ENCODE assay signal across 13 cellular contexts in genomic region chr11:1939006-1939626, GRCh38. TPM values are rescaled to one million over a fixed set of nuclear protein-coding genes. Genes with fewer than 3 reads are reported as not detected.
DNase-seq lines count a peak whose midpoint lies in the region; ATAC-seq, FAIRE-seq and TF ChIP-seq lines count a peak whose summit lies in the region.
"Had no signal": no experiment of that assay in that cellular context is flagged by ENCODE, and none has a peak within 500 bp of the region (broad histone marks: within the 10 kb centered on the region; RNA-seq: fewer than 3 reads in every experiment).

No MANE protein-coding gene starts in this region.

- peaks cover 7% of the 10 kb centered on the region for H3K4me1 Mint-ChIP-seq in CD8-positive, alpha-beta T cell (ENCODE audit: low read depth)
- no peaks in the 10 kb centered on the region for H3K4me1 Mint-ChIP-seq in progenitor cell of endocrine pancreas (ENCODE audit: low read depth)

- no peaks in the 10 kb centered on the region for H3K9me2 ChIP-seq in hepatocyte (replicated peaks; ENCODE audit: insufficient read depth)

- no peaks in the 10 kb centered on the region for H3K27me3 Mint-ChIP-seq in CD8-positive, alpha-beta T cell (ENCODE audit: low read depth)
- H3K27me3 Mint-ChIP-seq in progenitor cell of endocrine pancreas: peaks cover 12% of the 10 kb centered on the region
- H3K27me3 Mint-ChIP-seq: central memory CD8-positive, alpha-beta T cell had no signal

- peak; percentile 58 for ATAC-seq in CD8-positive, alpha-beta T cell
- no peak for ATAC-seq in GM19351 (IDR thresholded peaks at IDR 0.05; ENCODE audit: unreplicated experiment)

- no peaks in the 10 kb centered on the region for H4K20me1 ChIP-seq in hepatocyte (ENCODE audit: insufficient read depth, poor library complexity, severe bottlenecking)

- CTCF ChIA-PET in CD8-positive, alpha-beta T cell (lab: Charles Lee): interaction anchor here (1.7 kb wide), 1 partner anchor 57 kb away, joined by 6 read pairs; no protein-coding TSS in a partner anchor

- no peaks in the 10 kb centered on the region for H3K79me2 ChIP-seq in hepatocyte

- 52% methylated on average over 20 of the region's 23 CpGs for WGBS in hepatocyte (ENCODE audit: low lambda C conversion rate, missing lambda C conversion rate)
- 22 to 32% (median 24%) methylated on average over 20 to 23 of the region's 23 CpGs for whole genome bisulfite sequencing in small intestine, 3 donors

- no peak overlapping the region for H3K27ac Mint-ChIP-seq in CD8-positive, alpha-beta T cell
- H3K27ac Mint-ChIP-seq in progenitor cell of endocrine pancreas: no peak overlapping the region

- no peak overlapping the region for H3K27ac ChIP-seq in CD8-positive, alpha-beta T cell (ENCODE audit: low read depth, low read length)
- peak overlapping the region; percentile 67 for H3K27ac ChIP-seq in hepatocyte
- no peak overlapping the region for H3K27ac ChIP-seq in small intestine (ENCODE audit: low read depth in 1 of 2, low read length in 1 of 2)

- H3K27me3 ChIP-seq in CD8-positive, alpha-beta T cell (ENCODE audit: insufficient read depth, low read length): no peaks in the 10 kb centered on the region
- H3K27me3 ChIP-seq in H7 (ENCODE audit: control insufficient read depth, insufficient read depth, low read length): no peaks in the 10 kb centered on the region
- no peaks in the 10 kb centered on the region for H3K27me3 ChIP-seq in hepatocyte
- no peaks in the 10 kb centered on the region for H3K27me3 ChIP-seq in small intestine (ENCODE audit: control insufficient read depth in 2 of 2, insufficient read depth in 2 of 2, low read length in 2 of 2)

- POLR2A ChIA-PET in CD8-positive, alpha-beta T cell (lab: Charles Lee): no interaction called here

- H3K4me3 Mint-ChIP-seq in CD8-positive, alpha-beta T cell: peak overlapping the region; percentile 61
- H3K4me3 Mint-ChIP-seq in progenitor cell of endocrine pancreas (ENCODE audit: low read depth): no peak overlapping the region
- H3K4me3 Mint-ChIP-seq: activated T-helper 1 cell treated with anti-CD3 and anti-CD28 coated beads, Interleukin-12 subunit alpha, Interleukin-12 subunit beta, Interleukin-2, Interleukin-4 antibody, amounts not matched to agents 30 ng/mL and 10 ng/mL and 1 ng/mL, durations not matched to agents 14 hours and 24 hours and 36 hours; central memory CD8-positive, alpha-beta T cell had no signal

- no peak for FAIRE-seq in small intestine (lab: Jason Lieb, UNC)

- H3K36me3 Mint-ChIP-seq in CD8-positive, alpha-beta T cell: no peaks in the 10 kb centered on the region
- H3K36me3 Mint-ChIP-seq in progenitor cell of endocrine pancreas (ENCODE audit: insufficient read depth): no peaks in the 10 kb centered on the region

- intact Hi-C loops in CD8-positive, alpha-beta T cell (cut with DNase I, micrococcal nuclease): loop anchor here in 1 of 2 experiments (1.0 kb wide), 2 partner anchors 24 to 45 kb away; no protein-coding TSS in a partner anchor

- peaks cover 6% of the 10 kb centered on the region for H3K4me1 ChIP-seq in CD8-positive, alpha-beta T cell (ENCODE audit: insufficient read depth, low read length)
- H3K4me1 ChIP-seq in hepatocyte (ENCODE audit: insufficient read depth) (peaks cover 10% of the 10 kb centered on the region), small intestine (ENCODE audit: control insufficient read depth in 2 of 2, insufficient read depth in 1 of 2, low read depth in 1 of 2, low read length in 1 of 2) (no peaks in the 10 kb centered on the region)

- peak in 2 of 7 experiments; percentile 9 to 31 for DNase-seq in CD8-positive, alpha-beta T cell
- DNase-seq in H7 (peak; percentile 74), hepatocyte (ENCODE audit: low spot score) (no peak), progenitor cell of endocrine pancreas (ENCODE audit: low spot score, unreplicated experiment) (peak; percentile 6), small intestine (no peak)
- DNase-seq in effector CD4-positive, alpha-beta T cell: no peak
- DNase-seq in stimulated activated CD4-positive, alpha-beta T cell treated with anti-CD3 and anti-CD28 coated beads, Interleukin-2, amount 100 ng/mL, for 48 hours: no peak
- DNase-seq: NCI-H510A treated with DMSO at 0.1 percent for 48 hours had no signal

- H3K4me2 ChIP-seq in hepatocyte: peak overlapping the region; percentile 15

- H3K9me3 Mint-ChIP-seq in CD8-positive, alpha-beta T cell: no peaks in the 10 kb centered on the region
- no peaks in the 10 kb centered on the region for H3K9me3 Mint-ChIP-seq in progenitor cell of endocrine pancreas (ENCODE audit: low read depth)
- H3K9me3 Mint-ChIP-seq: activated T-helper 1 cell treated with anti-CD3 and anti-CD28 coated beads, Interleukin-12 subunit alpha, Interleukin-12 subunit beta, Interleukin-2, Interleukin-4 antibody, amounts not matched to agents 30 ng/mL and 10 ng/mL and 1 ng/mL, durations not matched to agents 14 hours and 24 hours and 36 hours; central memory CD8-positive, alpha-beta T cell had no signal

- no peak for TF ChIP-seq CTCF in CD8-positive, alpha-beta T cell (IDR thresholded peaks at IDR 0.05)
- TF ChIP-seq CTCF in hepatocyte (IDR thresholded peaks at IDR 0.05; ENCODE audit: poor library complexity) (no peak), progenitor cell of endocrine pancreas (IDR thresholded peaks at IDR 0.05; ENCODE audit: unreplicated experiment) (no peak)

- H3K36me3 ChIP-seq in CD8-positive, alpha-beta T cell (ENCODE audit: insufficient read depth, low read length): no peaks in the 10 kb centered on the region
- H3K36me3 ChIP-seq in H7 (replicated peaks; ENCODE audit: control insufficient read depth, insufficient read depth, low read length): no peaks in the 10 kb centered on the region
- no peaks in the 10 kb centered on the region for H3K36me3 ChIP-seq in hepatocyte (replicated peaks; ENCODE audit: insufficient read depth, low read depth)
- H3K36me3 ChIP-seq in small intestine (ENCODE audit: control insufficient read depth in 2 of 2, insufficient read depth in 2 of 2, low read length in 2 of 2): no peaks in the 10 kb centered on the region

- no peaks in the 10 kb centered on the region for H3K9me3 ChIP-seq in CD8-positive, alpha-beta T cell (ENCODE audit: low read length)
- no peaks in the 10 kb centered on the region for H3K9me3 ChIP-seq in hepatocyte (ENCODE audit: low read depth)
- no peaks in the 10 kb centered on the region for H3K9me3 ChIP-seq in small intestine (ENCODE audit: control insufficient read depth, low read depth)

- no peak overlapping the region for H2AFZ ChIP-seq in hepatocyte

- no peak overlapping the region for H3K4me3 ChIP-seq in CD8-positive, alpha-beta T cell (ENCODE audit: low read depth, low read length)
- no peak overlapping the region for H3K4me3 ChIP-seq in H7 (ENCODE audit: insufficient read depth, low read depth, low read length)
- no peak overlapping the region for H3K4me3 ChIP-seq in hepatocyte
- no peak overlapping the region for H3K4me3 ChIP-seq in small intestine (ENCODE audit: low read depth in 1 of 2, low read length in 2 of 2)

RNA-seq across cellular contexts. Expression of gene MRPL23, which starts 8.0 kb away (rescaled TPM):
- total RNA-seq in CD8-positive, alpha-beta T cell: 10 to 100 TPM; 31.4 to 31.7 TPM
- total RNA-seq in H7 (2014; rRNA removed; shearing (Covaris generic)): 75.9 and 91.1 TPM in 2 replicates
- 54.0 and 75.2 TPM in 2 replicates for total RNA-seq in hepatocyte
- 41.4 and 54.8 TPM in 2 replicates for polyA plus RNA-seq in hepatocyte
- total RNA-seq in progenitor cell of endocrine pancreas: 38.1 and 47.2 TPM in 2 replicates
- polyA plus RNA-seq in small intestine: 100 to 1,000 TPM; 101 to 210 (median 177) TPM

RNA-seq across cellular contexts. Expression of gene TNNT3, which starts 19.6 kb away (rescaled TPM):
- total RNA-seq in CD8-positive, alpha-beta T cell: 10 to 100 TPM; 18.6 to 19.2 TPM
- total RNA-seq in H7 (2014; rRNA removed; shearing (Covaris generic)): not detected in 2 replicates
- total RNA-seq in hepatocyte (19.2 and 20.6 TPM in 2 replicates), progenitor cell of endocrine pancreas (0.38 TPM in 1 of 2 replicates, not detected in the other)
- polyA plus RNA-seq in hepatocyte (29.9 and 41.4 TPM in 2 replicates), small intestine (1 to 10 TPM in 2 of 3 donors, under 1 TPM in 1; 0.66 to 7.2 (median 1.6) TPM)
- total RNA-seq: RPMI7951 had no signal

RNA-seq across cellular contexts. Expression of gene PRR33, which starts 47.4 kb away (rescaled TPM):
- not detected for total RNA-seq in CD8-positive, alpha-beta T cell
- total RNA-seq in H7 (2014; rRNA removed; shearing (Covaris generic)): not detected in 2 replicates
- total RNA-seq in hepatocyte: not detected in 2 replicates
- polyA plus RNA-seq in hepatocyte: 0.29 and 0.47 TPM in 2 replicates
- not detected in 2 replicates for total RNA-seq in progenitor cell of endocrine pancreas
- under 1 TPM in 1 of 3 donors, not detected in 2; 0.01 TPM for polyA plus RNA-seq in small intestine
- total RNA-seq: liver, RPMI7951 had no signal
- polyA plus RNA-seq: liver had no signal

RNA-seq across cellular contexts. Expression of gene H19, which starts 58.5 kb away (rescaled TPM):
- not detected for total RNA-seq in CD8-positive, alpha-beta T cell
- 0.62 and 1.2 TPM in 2 replicates for total RNA-seq in H7 (2014; rRNA removed; shearing (Covaris generic))
- 12.4 and 15.8 TPM in 2 replicates for total RNA-seq in hepatocyte
- 3.9 and 26.2 TPM in 2 replicates for polyA plus RNA-seq in hepatocyte
- total RNA-seq in progenitor cell of endocrine pancreas: 17,961 and 19,743 TPM in 2 replicates
- polyA plus RNA-seq in small intestine: 10 to 100 TPM; 18.9 to 33.2 (median 23.5) TPM
- total RNA-seq: activated T-helper 1 cell treated with anti-CD3 and anti-CD28 coated beads, Interleukin-12 subunit alpha, Interleukin-12 subunit beta, Interleukin-2, Interleukin-4 antibody, amounts not matched to agents 30 ng/mL and 10 ng/mL and 1 ng/mL, durations not matched to agents 14 hours and 24 hours and 36 hours had no signal

Comparison
In these comparisons a context has a peak if more than half of its experiments do, and no peak if none do; other contexts are left out.
1. DNase-seq: peak in H7 (single experiment) and progenitor cell of endocrine pancreas (single experiment); none in hepatocyte (single experiment), effector CD4-positive, alpha-beta T cell (single experiment), stimulated activated CD4-positive, alpha-beta T cell treated with anti-CD3 and anti-CD28 coated beads, Interleukin-2, amount 100 ng/mL, for 48 hours (0 of 2) and small intestine (single experiment).
2. RNA of gene TNNT3, which starts 19.6 kb away (total RNA-seq): 19.2 to 20.6 TPM in hepatocyte and 18.6 to 19.2 TPM in CD8-positive, alpha-beta T cell; 0.38 TPM in progenitor cell of endocrine pancreas and not detected in H7; every median in the first group is over 10 times any median in the second.